In genomic region chr17:38451840-38452529, GRCh38 we compare ENCODE assay signal across 2 cellular contexts.
TF ChIP-seq lines count a peak whose summit lies in the region.

No MANE protein-coding gene starts in this region.

TF ChIP-seq in GM23338, 12 proteins besides CTCF, POLR2A, EP300 and RAD21 (continued from another document):
- TF ChIP-seq ZNF462 (CRISPR knock-in tag; IDR thresholded peaks at IDR 0.05) (no peak), ZNF114 (CRISPR knock-in tag; IDR thresholded peaks at IDR 0.05) (no peak), EZH2 (IDR thresholded peaks at IDR 0.05; ENCODE audit: low read depth, unreplicated experiment) (no peak), POLR2AphosphoS5 (IDR thresholded peaks at IDR 0.05; ENCODE audit: low read depth) (peak; percentile 46), EZH2phosphoT487 (IDR thresholded peaks at IDR 0.05; ENCODE audit: unreplicated experiment) (no peak), NANOG (IDR thresholded peaks at IDR 0.05; ENCODE audit: borderline replicate concordance) (no peak), ETS1 (IDR thresholded peaks at IDR 0.05) (peak; percentile 81; the same call in 1 of the 2 replicates), REST (IDR thresholded peaks at IDR 0.05; ENCODE audit: unreplicated experiment) (no peak), STAT1 (IDR thresholded peaks at IDR 0.05; ENCODE audit: unreplicated experiment) (no peak), CREB1 (CRISPR knock-in tag; IDR thresholded peaks at IDR 0.05; ENCODE audit: low read depth) (0 out of 2 replicates have a peak, but pooled peaks have one; percentile 1)

TF ChIP-seq in WTC11, 78 proteins besides CTCF, POLR2A, EP300 and RAD21 (continued from another document):
- TF ChIP-seq AFF4 (CRISPR knock-in tag; IDR thresholded peaks at IDR 0.05; ENCODE audit: borderline replicate concordance) (no peak), ETV6 (CRISPR knock-in tag; IDR thresholded peaks at IDR 0.05) (peak; percentile 97), CBFB (CRISPR knock-in tag; IDR thresholded peaks at IDR 0.05; ENCODE audit: low read depth) (0 out of 2 replicates have a peak, but pooled peaks have one; percentile 76), TP53 (CRISPR knock-in tag; IDR thresholded peaks at IDR 0.05) (no peak; the same call in 1 of the 2 replicates), ZNF396 (CRISPR knock-in tag; IDR thresholded peaks at IDR 0.05; ENCODE audit: borderline replicate concordance) (no peak), ATF2 (CRISPR knock-in tag; IDR thresholded peaks at IDR 0.05; ENCODE audit: borderline replicate concordance, low read depth) (no peak), CREB1 (CRISPR knock-in tag; IDR thresholded peaks at IDR 0.05) (peak; percentile 70; the same call in 1 of the 2 replicates), SP1 (CRISPR knock-in tag; conservative IDR thresholded peaks at IDR 0.05) (peak; percentile 73), KAT7 (CRISPR knock-in tag; IDR thresholded peaks at IDR 0.05; ENCODE audit: borderline replicate concordance) (0 out of 2 replicates have a peak, but pooled peaks have one; percentile 65), ZNF232 (CRISPR knock-in tag; IDR thresholded peaks at IDR 0.05) (0 out of 2 replicates have a peak, but pooled peaks have one; percentile 28), ZBTB43 (CRISPR knock-in tag; IDR thresholded peaks at IDR 0.05) (0 out of 2 replicates have a peak, but pooled peaks have one; percentile 58), E2F5 (CRISPR knock-in tag; IDR thresholded peaks at IDR 0.05) (peak; percentile 46; the same call in 1 of the 2 replicates), ZNF281 (CRISPR knock-in tag; IDR thresholded peaks at IDR 0.05) (peak; percentile 94), ZNF138 (CRISPR knock-in tag; conservative IDR thresholded peaks at IDR 0.05) (no peak), ZBTB21 (CRISPR knock-in tag; IDR thresholded peaks at IDR 0.05; ENCODE audit: borderline replicate concordance) (0 out of 2 replicates have a peak, but pooled peaks have one; percentile 12)
TF ChIP-seq in WTC11: peak in this region for 17.
